ENCODE assay signal across 1 cellular context in genomic region chr5:38380522-38380921, GRCh38.
TF ChIP-seq lines count a peak whose summit lies in the region.

No MANE protein-coding gene starts in this region.

TF ChIP-seq in K562, 482 proteins besides CTCF, POLR2A, EP300 and RAD21 (continued from another document):
- TF ChIP-seq ZBTB40 (IDR thresholded peaks at IDR 0.05) = peak; percentile 69
- no peak for TF ChIP-seq ZBTB40 (CRISPR knock-in tag; IDR thresholded peaks at IDR 0.05)
- TF ChIP-seq TAF1 (IDR thresholded peaks at IDR 0.05; ENCODE audit: control insufficient read depth, extremely low read depth, insufficient read depth, low read length, severe bottlenecking) = no peak
- TF ChIP-seq ARID3A (IDR thresholded peaks at IDR 0.05; ENCODE audit: borderline replicate concordance, low read depth, low read length) = no peak
